2 cellular contexts compared by ENCODE assay signal in the genomic region with DNA sequence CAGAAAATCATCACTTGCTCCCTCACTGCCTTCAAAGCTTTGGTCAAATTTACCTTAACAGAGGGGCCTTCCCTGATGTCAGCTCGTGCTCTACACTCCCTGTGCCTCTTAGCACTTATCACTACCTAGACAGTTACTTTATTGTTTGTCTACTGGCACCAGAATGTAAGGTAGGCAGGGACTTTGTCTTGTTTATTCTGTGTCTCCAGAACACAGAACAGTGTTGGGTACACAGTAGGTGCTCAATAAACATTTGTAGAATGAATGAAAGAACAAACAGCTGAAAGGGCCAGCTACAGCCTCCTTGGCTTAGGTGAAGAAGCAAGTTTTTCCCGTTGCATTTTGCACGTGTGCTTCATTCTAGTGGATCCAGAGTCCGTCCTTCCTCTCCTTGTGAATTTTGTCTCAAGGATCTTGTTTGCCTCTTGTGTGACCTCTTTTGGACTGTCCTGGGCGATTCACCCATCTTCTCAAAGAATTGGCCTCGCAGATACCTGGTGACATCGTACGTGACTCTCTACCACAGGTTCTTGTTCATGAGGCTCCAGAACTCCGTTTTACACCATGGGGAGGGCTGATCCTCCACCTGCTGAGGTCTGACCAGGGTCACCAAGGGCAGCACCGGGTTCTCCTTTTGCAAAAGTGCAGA.
TF ChIP-seq lines count a peak whose summit lies in the region.

No MANE protein-coding gene starts in this region.

TF ChIP-seq in WTC11, 78 proteins besides CTCF, POLR2A, EP300 and RAD21 (continued from another document):
- TF ChIP-seq, protein P1, sequence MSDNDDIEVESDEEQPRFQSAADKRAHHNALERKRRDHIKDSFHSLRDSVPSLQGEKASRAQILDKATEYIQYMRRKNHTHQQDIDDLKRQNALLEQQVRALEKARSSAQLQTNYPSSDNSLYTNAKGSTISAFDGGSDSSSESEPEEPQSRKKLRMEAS (CRISPR knock-in tag; IDR thresholded peaks at IDR 0.05), result no peak
- TF ChIP-seq, protein P2, sequence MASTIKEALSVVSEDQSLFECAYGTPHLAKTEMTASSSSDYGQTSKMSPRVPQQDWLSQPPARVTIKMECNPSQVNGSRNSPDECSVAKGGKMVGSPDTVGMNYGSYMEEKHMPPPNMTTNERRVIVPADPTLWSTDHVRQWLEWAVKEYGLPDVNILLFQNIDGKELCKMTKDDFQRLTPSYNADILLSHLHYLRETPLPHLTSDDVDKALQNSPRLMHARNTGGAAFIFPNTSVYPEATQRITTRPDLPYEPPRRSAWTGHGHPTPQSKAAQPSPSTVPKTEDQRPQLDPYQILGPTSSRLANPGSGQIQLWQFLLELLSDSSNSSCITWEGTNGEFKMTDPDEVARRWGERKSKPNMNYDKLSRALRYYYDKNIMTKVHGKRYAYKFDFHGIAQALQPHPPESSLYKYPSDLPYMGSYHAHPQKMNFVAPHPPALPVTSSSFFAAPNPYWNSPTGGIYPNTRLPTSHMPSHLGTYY (CRISPR knock-in tag; IDR thresholded peaks at IDR 0.05), result no peak
- no peak for TF ChIP-seq ZNF423 (CRISPR knock-in tag; IDR thresholded peaks at IDR 0.05)
- TF ChIP-seq GABPB1 (CRISPR knock-in tag; IDR thresholded peaks at IDR 0.05), result peak; percentile 22; the same call in 1 of the 2 replicates
- TF ChIP-seq ZNF219 (CRISPR knock-in tag; IDR thresholded peaks at IDR 0.05; ENCODE audit: borderline replicate concordance), result no peak
- TF ChIP-seq SOX15 (CRISPR knock-in tag; IDR thresholded peaks at IDR 0.05), result no peak
TF ChIP-seq in WTC11: peak in this region for 1.

TF ChIP-seq in liver, 16 proteins besides CTCF, POLR2A, EP300 and RAD21 (continued from another document):
- TF ChIP-seq, protein P3, sequence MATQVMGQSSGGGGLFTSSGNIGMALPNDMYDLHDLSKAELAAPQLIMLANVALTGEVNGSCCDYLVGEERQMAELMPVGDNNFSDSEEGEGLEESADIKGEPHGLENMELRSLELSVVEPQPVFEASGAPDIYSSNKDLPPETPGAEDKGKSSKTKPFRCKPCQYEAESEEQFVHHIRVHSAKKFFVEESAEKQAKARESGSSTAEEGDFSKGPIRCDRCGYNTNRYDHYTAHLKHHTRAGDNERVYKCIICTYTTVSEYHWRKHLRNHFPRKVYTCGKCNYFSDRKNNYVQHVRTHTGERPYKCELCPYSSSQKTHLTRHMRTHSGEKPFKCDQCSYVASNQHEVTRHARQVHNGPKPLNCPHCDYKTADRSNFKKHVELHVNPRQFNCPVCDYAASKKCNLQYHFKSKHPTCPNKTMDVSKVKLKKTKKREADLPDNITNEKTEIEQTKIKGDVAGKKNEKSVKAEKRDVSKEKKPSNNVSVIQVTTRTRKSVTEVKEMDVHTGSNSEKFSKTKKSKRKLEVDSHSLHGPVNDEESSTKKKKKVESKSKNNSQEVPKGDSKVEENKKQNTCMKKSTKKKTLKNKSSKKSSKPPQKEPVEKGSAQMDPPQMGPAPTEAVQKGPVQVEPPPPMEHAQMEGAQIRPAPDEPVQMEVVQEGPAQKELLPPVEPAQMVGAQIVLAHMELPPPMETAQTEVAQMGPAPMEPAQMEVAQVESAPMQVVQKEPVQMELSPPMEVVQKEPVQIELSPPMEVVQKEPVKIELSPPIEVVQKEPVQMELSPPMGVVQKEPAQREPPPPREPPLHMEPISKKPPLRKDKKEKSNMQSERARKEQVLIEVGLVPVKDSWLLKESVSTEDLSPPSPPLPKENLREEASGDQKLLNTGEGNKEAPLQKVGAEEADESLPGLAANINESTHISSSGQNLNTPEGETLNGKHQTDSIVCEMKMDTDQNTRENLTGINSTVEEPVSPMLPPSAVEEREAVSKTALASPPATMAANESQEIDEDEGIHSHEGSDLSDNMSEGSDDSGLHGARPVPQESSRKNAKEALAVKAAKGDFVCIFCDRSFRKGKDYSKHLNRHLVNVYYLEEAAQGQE (IDR thresholded peaks at IDR 0.05), result peak; percentile 25
- TF ChIP-seq EGR1 (IDR thresholded peaks at IDR 0.05; ENCODE audit: low read depth in 2 of 2) (no peak), FOXA1 (IDR thresholded peaks at IDR 0.05) (peak; percentile 99), FOXA2 (IDR thresholded peaks at IDR 0.05) (peak; percentile 99)
- TF ChIP-seq, protein P4, sequence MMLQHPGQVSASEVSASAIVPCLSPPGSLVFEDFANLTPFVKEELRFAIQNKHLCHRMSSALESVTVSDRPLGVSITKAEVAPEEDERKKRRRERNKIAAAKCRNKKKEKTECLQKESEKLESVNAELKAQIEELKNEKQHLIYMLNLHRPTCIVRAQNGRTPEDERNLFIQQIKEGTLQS (IDR thresholded peaks at IDR 0.05), result no peak
- TF ChIP-seq, protein P1 (IDR thresholded peaks at IDR 0.05), result peak; percentile 87
